21 cellular contexts compared by ENCODE assay signal in the genomic region with DNA sequence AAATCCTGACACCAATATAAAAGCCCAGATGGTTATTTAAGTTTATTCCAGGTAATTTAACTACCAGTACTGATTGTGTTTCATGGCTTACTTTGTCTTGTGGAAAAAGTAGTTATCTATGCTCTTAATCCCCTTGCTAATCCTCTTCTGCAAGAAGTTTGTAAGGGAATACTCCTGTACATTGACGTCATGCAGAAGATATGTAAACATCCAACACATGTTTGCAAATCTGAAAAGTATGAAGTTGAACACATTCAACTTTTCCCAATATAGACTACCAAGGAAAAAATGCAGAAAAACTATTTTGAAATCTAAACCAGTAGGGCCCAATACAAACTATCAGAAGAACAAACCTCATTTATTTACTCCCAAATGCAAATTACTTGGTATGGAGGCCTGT. TPM values are rescaled to one million over a fixed set of nuclear protein-coding genes. Genes with fewer than 3 reads are reported as not detected.
A peak's percentile ranks its signal among the peaks of the same experiment; 100 is the strongest.
DNase-seq lines count a peak whose midpoint lies in the region; ATAC-seq, FAIRE-seq and TF ChIP-seq lines count a peak whose summit lies in the region.
"Had no signal": no experiment of that assay in that cellular context is flagged by ENCODE, and none has a peak within 500 bp of the region (broad histone marks: within the 10 kb centered on the region; RNA-seq: fewer than 3 reads in every experiment).

No MANE protein-coding gene starts in this region.

- H3K79me2 ChIP-seq in hepatocyte: no peaks in the 10 kb centered on the region

- H3K4me3 ChIP-seq in hepatocyte: no peak overlapping the region
- H3K4me3 ChIP-seq: dorsolateral prefrontal cortex, HAP-1, PC-9 had no signal

- H2AFZ ChIP-seq in hepatocyte: no peak overlapping the region
- H2AFZ ChIP-seq: PC-9 had no signal

- ATAC-seq in HG03342 (IDR thresholded peaks at IDR 0.05; ENCODE audit: unreplicated experiment): no peak
- ATAC-seq in left cardiac atrium: no peak
- ATAC-seq: stimulated activated memory B cell treated with anti-CD40 and anti-IgM and Interleukin-4, amounts not matched to agents 10 μg/mL and 1 μg/mL and 100 μg/mL, for 72 hours had no signal

- H3K9me2 ChIP-seq in hepatocyte (replicated peaks; ENCODE audit: insufficient read depth): no peaks in the 10 kb centered on the region

- WGBS in hepatocyte (ENCODE audit: low lambda C conversion rate, missing lambda C conversion rate): 25% methylated on average over 1 of the region's 1 CpG

- TF ChIP-seq POLR2A in H54 (IDR thresholded peaks at IDR 0.05; ENCODE audit: low read depth, low read length): no peak

- peak; percentile 21 for DNase-seq in AG08396 (ENCODE audit: low spot score)
- no peak for DNase-seq in H54 (ENCODE audit: insufficient read length, low spot score)
- DNase-seq in amniotic stem cell (lab: John Stamatoyannopoulos, UW): peak; percentile 40
- peak; percentile 49 for DNase-seq in hepatocyte (ENCODE audit: low spot score)
- DNase-seq in stimulated activated CD4-positive, alpha-beta T cell treated with anti-CD3 and anti-CD28 coated beads, Interleukin-4, amount 100 ng/mL, for 1 hour: no peak
- DNase-seq in activated gamma-delta T cell treated with Interleukin-2 at 50 U/mL for 16 hours: no peak
- no peak for DNase-seq in left cardiac atrium
- DNase-seq: activated CD4-positive, CD25-positive, alpha-beta regulatory T cell treated with anti-CD3 and anti-CD28 coated beads, Interleukin-2, amount 50 U/mL, for 72 hours; activated naive CD8-positive, alpha-beta T cell treated with anti-CD3 and anti-CD28 coated beads, Interleukin-2, amount 10 ng/mL, durations not matched to agents 7 days and 5 days; dorsolateral prefrontal cortex; islet precursor cell; MV-4-11; PC-9; stimulated activated CD4-positive, alpha-beta T cell treated with anti-CD3 and anti-CD28 coated beads, Interleukin-4, amount 100 ng/mL, for 4 hours; T-helper 1 cell had no signal

- no peaks in the 10 kb centered on the region for H3K9me3 ChIP-seq in hepatocyte (ENCODE audit: low read depth)
- H3K9me3 ChIP-seq: HAP-1 had no signal

- no peak for TF ChIP-seq CTCF in hepatocyte (IDR thresholded peaks at IDR 0.05; ENCODE audit: poor library complexity)

- H3K4me1 ChIP-seq in hepatocyte (ENCODE audit: insufficient read depth): no peaks in the 10 kb centered on the region

- FAIRE-seq in H54 (lab: Jason Lieb, UNC): peak; percentile 78
- FAIRE-seq: GM18507, urothelium cell line had no signal

- H4K20me1 ChIP-seq in hepatocyte (ENCODE audit: insufficient read depth, poor library complexity, severe bottlenecking): no peaks in the 10 kb centered on the region

- no peak overlapping the region for H3K4me2 ChIP-seq in hepatocyte
- H3K4me2 ChIP-seq: PC-9 had no signal

- no peaks in the 10 kb centered on the region for H3K27me3 ChIP-seq in hepatocyte
- H3K27me3 ChIP-seq: dorsolateral prefrontal cortex had no signal

- intact Hi-C loops in left cardiac atrium (cut with DNase I): no loop called here

- no peak overlapping the region for H3K27ac ChIP-seq in hepatocyte
- H3K27ac ChIP-seq: C4-2B, dorsolateral prefrontal cortex, PC-9 had no signal

- no peaks in the 10 kb centered on the region for H3K36me3 ChIP-seq in hepatocyte (replicated peaks; ENCODE audit: insufficient read depth, low read depth)
- H3K36me3 ChIP-seq: HAP-1 had no signal

RNA-seq across cellular contexts. Expression of a gene that starts 56.3 kb away (rescaled TPM):
- total RNA-seq in hepatocyte (51.1 and 56.0 TPM in 2 replicates), left cardiac atrium (10 to 100 TPM; 39.1 to 77.7 TPM)
- 31.9 and 34.6 TPM in 2 replicates for polyA plus RNA-seq in hepatocyte

Comparison
In these comparisons a context has a peak if more than half of its experiments do, and no peak if none do; other contexts are left out.
1. DNase-seq: peak in AG08396 (single experiment), amniotic stem cell (single experiment) and hepatocyte (single experiment); none in H54 (single experiment), stimulated activated CD4-positive, alpha-beta T cell treated with anti-CD3 and anti-CD28 coated beads, Interleukin-4, amount 100 ng/mL, for 1 hour (single experiment), activated gamma-delta T cell treated with Interleukin-2 at 50 U/mL for 16 hours (single experiment) and left cardiac atrium (single experiment).